In the genomic region with DNA sequence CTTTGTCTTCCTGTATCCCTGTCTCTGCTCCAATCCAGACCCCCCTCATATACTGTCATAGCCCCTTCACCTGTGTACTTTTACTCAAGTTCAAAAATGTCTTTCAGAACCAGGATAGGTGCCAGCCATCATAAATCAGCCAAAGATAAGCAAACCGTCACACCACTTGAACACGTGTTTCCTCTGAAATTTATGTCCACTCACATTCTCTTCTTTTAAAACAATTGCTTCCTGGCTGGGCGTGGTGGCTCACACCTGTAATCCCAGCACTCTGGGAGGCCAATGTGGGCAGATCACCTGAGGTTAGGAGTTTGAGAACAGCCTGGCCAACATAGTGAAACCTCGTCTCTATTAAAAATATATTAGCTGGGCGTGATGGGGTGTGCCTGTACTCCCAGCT, we compare ENCODE assay signal across 23 cellular contexts.
"Had no signal": no experiment of that assay in that cellular context is flagged by ENCODE, and none has a peak within 500 bp of the region (broad histone marks: within the 10 kb centered on the region; RNA-seq: fewer than 3 reads in every experiment).

No MANE protein-coding gene starts in this region.

- H3K4me1 Mint-ChIP-seq: activated naive CD4-positive, alpha-beta T cell treated with anti-CD3 and anti-CD28 coated beads, Interleukin-2, amount 50 U/mL, for 24 hours had no signal

- H3K4me3 Mint-ChIP-seq: activated CD8-positive, alpha-beta T cell treated with anti-CD3 and anti-CD28 coated beads, Interleukin-2, amount 10 ng/mL, durations not matched to agents 7 days and 5 days; activated naive CD4-positive, alpha-beta T cell treated with anti-CD3 and anti-CD28 coated beads, Interleukin-2, amount 50 U/mL, for 24 hours; activated T-helper 1 cell treated with anti-CD3 and anti-CD28 coated beads, Interleukin-12 subunit alpha, Interleukin-12 subunit beta, Interleukin-2, Interleukin-4 antibody, amounts not matched to agents 30 ng/mL and 10 ng/mL and 1 ng/mL, durations not matched to agents 14 hours and 24 hours and 36 hours; brain; effector memory CD8-positive, alpha-beta T cell; naive thymus-derived CD4-positive, alpha-beta T cell; neural progenitor cell; T-helper 2 cell treated with Interferon-gamma antibody and Interleukin-4, amounts not matched to agents 5 μg/mL and 100 μg/mL, for 36 hours had no signal

- ATAC-seq: activated CD8-positive, alpha-beta T cell treated with anti-CD3 and anti-CD28 coated beads, Interleukin-2, amount 10 ng/mL, durations not matched to agents 7 days and 5 days; effector memory CD8-positive, alpha-beta T cell; heart left ventricle; lower lobe of right lung; naive thymus-derived CD4-positive, alpha-beta T cell had no signal

- H3K4me3 ChIP-seq: heart left ventricle, lower lobe of right lung, neural progenitor cell, sigmoid colon, thoracic aorta had no signal

- H3K27me3 Mint-ChIP-seq: brain had no signal

- H3K9ac ChIP-seq: neural progenitor cell had no signal

- H3K36me3 ChIP-seq: heart left ventricle, lower lobe of right lung, neural progenitor cell, sigmoid colon, thoracic aorta, WERI-Rb-1 had no signal

- DNase-seq: activated CD4-positive, alpha-beta T cell treated with anti-CD3 and anti-CD28 coated beads for 1 hour; activated CD4-positive, alpha-beta T cell treated with anti-CD3 and anti-CD28 coated beads, Interleukin-2, amount 50 U/mL, for 1 hour; activated CD8-positive, alpha-beta T cell treated with anti-CD3 and anti-CD28 coated beads, Interleukin-2, amount 10 ng/mL, durations not matched to agents 7 days and 5 days; activated gamma-delta T cell; anterior cingulate cortex; caudate nucleus; dermis blood vessel endothelial cell; effector memory CD8-positive, alpha-beta T cell; heart left ventricle; lower lobe of right lung; mesendoderm; naive thymus-derived CD4-positive, alpha-beta T cell; posterior cingulate gyrus; sigmoid colon; stimulated activated CD4-positive, alpha-beta T cell treated with anti-CD3 and anti-CD28 coated beads, Interleukin-4, amount 100 ng/mL, for 24 hours; stimulated activated naive CD4-positive, alpha-beta T cell treated with Interleukin-2 at 50 U/mL for 16 hours; WERI-Rb-1 had no signal

- H3K9me3 ChIP-seq: sigmoid colon, thoracic aorta had no signal

- H3K27ac Mint-ChIP-seq: activated CD8-positive, alpha-beta T cell treated with anti-CD3 and anti-CD28 coated beads, Interleukin-2, amount 10 ng/mL, durations not matched to agents 7 days and 5 days; activated naive CD4-positive, alpha-beta T cell treated with anti-CD3 and anti-CD28 coated beads, Interleukin-2, amount 50 U/mL, for 24 hours; activated T-helper 1 cell treated with anti-CD3 and anti-CD28 coated beads, Interleukin-12 subunit alpha, Interleukin-12 subunit beta, Interleukin-2, Interleukin-4 antibody, amounts not matched to agents 30 ng/mL and 10 ng/mL and 1 ng/mL, durations not matched to agents 14 hours and 24 hours and 36 hours; brain; effector memory CD8-positive, alpha-beta T cell; naive thymus-derived CD4-positive, alpha-beta T cell; neural progenitor cell; T-helper 2 cell treated with Interferon-gamma antibody and Interleukin-4, amounts not matched to agents 5 μg/mL and 100 μg/mL, for 36 hours had no signal

- H3K27ac ChIP-seq: heart left ventricle, lower lobe of right lung, neural progenitor cell, sigmoid colon, thoracic aorta, WERI-Rb-1 had no signal

- H3K27me3 ChIP-seq: heart left ventricle, neural progenitor cell, sigmoid colon had no signal

- H3K4me1 ChIP-seq: neural progenitor cell, sigmoid colon had no signal
